Comparison of ENCODE assay signal across 1 cellular context in genomic region chr22:30542811-30543188, GRCh38.
TF ChIP-seq lines count a peak whose summit lies in the region.

No MANE protein-coding gene starts in this region.

TF ChIP-seq in WTC11, 78 proteins besides CTCF, POLR2A, EP300 and RAD21 (continued from another document):
- TF ChIP-seq ATF3 (CRISPR knock-in tag; conservative IDR thresholded peaks at IDR 0.05) (no peak), ZNF219 (CRISPR knock-in tag; IDR thresholded peaks at IDR 0.05; ENCODE audit: borderline replicate concordance) (no peak), JAZF1 (CRISPR knock-in tag; IDR thresholded peaks at IDR 0.05) (no peak), ZNF396 (CRISPR knock-in tag; IDR thresholded peaks at IDR 0.05; ENCODE audit: borderline replicate concordance) (no peak), ZNF416 (CRISPR knock-in tag; IDR thresholded peaks at IDR 0.05) (no peak), USF2 (CRISPR knock-in tag; IDR thresholded peaks at IDR 0.05) (no peak), HMGA2 (CRISPR knock-in tag; IDR thresholded peaks at IDR 0.05) (no peak), ATF2 (CRISPR knock-in tag; IDR thresholded peaks at IDR 0.05; ENCODE audit: borderline replicate concordance, low read depth) (no peak), SMAD3 (CRISPR knock-in tag; IDR thresholded peaks at IDR 0.05; ENCODE audit: borderline replicate concordance) (no peak), E2F5 (CRISPR knock-in tag; IDR thresholded peaks at IDR 0.05) (no peak)
